10 cellular contexts compared by ENCODE assay signal in genomic region chr14:101875041-101875725, GRCh38.
DNase-seq lines count a peak whose midpoint lies in the region; ATAC-seq and TF ChIP-seq lines count a peak whose summit lies in the region.
"Had no signal": no experiment of that assay in that cellular context is flagged by ENCODE, and none has a peak within 500 bp of the region (broad histone marks: within the 10 kb centered on the region; RNA-seq: fewer than 3 reads in every experiment).

No MANE protein-coding gene starts in this region.

- no peaks in the 10 kb centered on the region for H3K27me3 Mint-ChIP-seq in CD4-positive, alpha-beta memory T cell
- no peaks in the 10 kb centered on the region for H3K27me3 Mint-ChIP-seq in IgD-negative memory B cell
- H3K27me3 Mint-ChIP-seq in activated naive CD8-positive, alpha-beta T cell = no peaks in the 10 kb centered on the region
- H3K27me3 Mint-ChIP-seq in osteocyte (ENCODE audit: unreplicated experiment) = no peaks in the 10 kb centered on the region

- no peaks in the 10 kb centered on the region for H3K9me3 Mint-ChIP-seq in CD4-positive, alpha-beta memory T cell
- H3K9me3 Mint-ChIP-seq in IgD-negative memory B cell (no peaks in the 10 kb centered on the region), osteocyte (ENCODE audit: unreplicated experiment) (no peaks in the 10 kb centered on the region)
- peaks cover 5% of the 10 kb centered on the region for H3K9me3 Mint-ChIP-seq in activated naive CD8-positive, alpha-beta T cell (ENCODE audit: low read depth)

- peak overlapping the region; percentile 65 for H3K27ac ChIP-seq in CD4-positive, alpha-beta memory T cell (ENCODE audit: low read depth, low read length)
- H3K27ac ChIP-seq in SJCRH30 = no peak overlapping the region

- H3K4me3 Mint-ChIP-seq in CD4-positive, alpha-beta memory T cell = peak overlapping the region in 7 of 8 donors; percentile 58 to 86 (median 73)
- H3K4me3 Mint-ChIP-seq in IgD-negative memory B cell (peak overlapping the region in 3 of 4 donors; percentile 43 to 93 (median 63)), osteocyte (ENCODE audit: unreplicated experiment) (no peak overlapping the region)
- peak overlapping the region; percentile 55 for H3K4me3 Mint-ChIP-seq in activated naive CD8-positive, alpha-beta T cell

- H3K9me3 ChIP-seq in CD4-positive, alpha-beta memory T cell (ENCODE audit: control insufficient read depth in 1 of 2, low read length in 2 of 2) = no peaks in the 10 kb centered on the region
- H3K9me3 ChIP-seq in SJCRH30 (replicated peaks) = no peaks in the 10 kb centered on the region

- H3K4me3 ChIP-seq in CD4-positive, alpha-beta memory T cell (ENCODE audit: low read length in 2 of 2) = no peak overlapping the region
- H3K4me3 ChIP-seq in SJCRH30 = no peak overlapping the region

- H3K27ac Mint-ChIP-seq in CD4-positive, alpha-beta memory T cell = peak overlapping the region; percentile 73 to 97 (median 91)
- peak overlapping the region; percentile 88 to 98 (median 94) for H3K27ac Mint-ChIP-seq in IgD-negative memory B cell
- peak overlapping the region; percentile 97 for H3K27ac Mint-ChIP-seq in activated naive CD8-positive, alpha-beta T cell
- H3K27ac Mint-ChIP-seq in osteocyte (ENCODE audit: unreplicated experiment) = no peak overlapping the region

- H3K36me3 Mint-ChIP-seq in CD4-positive, alpha-beta memory T cell = peaks cover 10 to 44% of the 10 kb centered on the region in 2 donors
- H3K36me3 Mint-ChIP-seq in IgD-negative memory B cell (peaks cover 5% of the 10 kb centered on the region), osteocyte (ENCODE audit: unreplicated experiment) (peaks cover 3% of the 10 kb centered on the region)
- H3K36me3 Mint-ChIP-seq in activated naive CD8-positive, alpha-beta T cell = peaks cover 15% of the 10 kb centered on the region

- H3K4me1 Mint-ChIP-seq in CD4-positive, alpha-beta memory T cell = peaks cover 64 to 97% (median 80%) of the 10 kb centered on the region in 4 donors
- H3K4me1 Mint-ChIP-seq in IgD-negative memory B cell = peaks cover 36 to 64% (median 51%) of the 10 kb centered on the region in 3 donors
- peaks cover 87% of the 10 kb centered on the region for H3K4me1 Mint-ChIP-seq in activated naive CD8-positive, alpha-beta T cell (ENCODE audit: low read depth)
- peaks cover 29% of the 10 kb centered on the region for H3K4me1 Mint-ChIP-seq in osteocyte (ENCODE audit: unreplicated experiment)

- POLR2A ChIA-PET in CD4-positive, alpha-beta memory T cell (lab: Charles Lee; ENCODE audit: partially characterized antibody) = interaction anchor here (0.8 to 2.0 kb wide), 7 partner anchors 12 to 168 kb away, joined by 3 to 9 read pairs (median 5); no protein-coding TSS in a partner anchor

- H3K4me1 ChIP-seq in CD4-positive, alpha-beta memory T cell (ENCODE audit: insufficient read depth, low read length) = peaks cover 95% of the 10 kb centered on the region
- H3K4me1 ChIP-seq in SJCRH30 = peaks cover 27% of the 10 kb centered on the region

- no peak for ATAC-seq in left lobe of liver
- no peak for ATAC-seq in HG03108 (IDR thresholded peaks at IDR 0.05; ENCODE audit: unreplicated experiment)

- H3K36me3 ChIP-seq in CD4-positive, alpha-beta memory T cell (ENCODE audit: insufficient read depth, low read length) = peaks cover 25% of the 10 kb centered on the region
- H3K36me3 ChIP-seq in SJCRH30 = peaks cover 3% of the 10 kb centered on the region; the same call in 1 of the 2 replicates

- TF ChIP-seq CTCF in osteocyte (IDR thresholded peaks at IDR 0.05) = no peak

- no peak for DNase-seq in CD4-positive, alpha-beta memory T cell
- DNase-seq in osteocyte (ENCODE audit: extremely low spot score, unreplicated experiment) = peak; percentile 8
- DNase-seq in left lobe of liver (ENCODE audit: low spot score) = no peak
- no peak for DNase-seq in NK-92 (lab: John Stamatoyannopoulos, UW; ENCODE audit: unreplicated experiment)
- DNase-seq in SJCRH30 = no peak
- DNase-seq: activated CD4-positive, alpha-beta T cell treated with anti-CD3 and anti-CD28 coated beads for 4 hours; SHP77 had no signal

- CTCF ChIA-PET in CD4-positive, alpha-beta memory T cell (lab: Charles Lee; ENCODE audit: partially characterized antibody) = interaction anchor here (0.6 to 1.9 kb wide), 4 partner anchors 8 to 105 kb away, joined by 3 to 8 read pairs (median 3); no protein-coding TSS in a partner anchor

- intact Hi-C loops in CD4-positive, alpha-beta memory T cell (cut with micrococcal nuclease) = loop anchor here (5.0 kb wide), 2 partner anchors 33 to 103 kb away; no protein-coding TSS in a partner anchor

- H3K27me3 ChIP-seq in CD4-positive, alpha-beta memory T cell (ENCODE audit: insufficient read depth, low read length) = no peaks in the 10 kb centered on the region
- H3K27me3 ChIP-seq in SJCRH30 = no peaks in the 10 kb centered on the region
